Comparison of ENCODE assay signal across 8 cellular contexts in the genomic region with DNA sequence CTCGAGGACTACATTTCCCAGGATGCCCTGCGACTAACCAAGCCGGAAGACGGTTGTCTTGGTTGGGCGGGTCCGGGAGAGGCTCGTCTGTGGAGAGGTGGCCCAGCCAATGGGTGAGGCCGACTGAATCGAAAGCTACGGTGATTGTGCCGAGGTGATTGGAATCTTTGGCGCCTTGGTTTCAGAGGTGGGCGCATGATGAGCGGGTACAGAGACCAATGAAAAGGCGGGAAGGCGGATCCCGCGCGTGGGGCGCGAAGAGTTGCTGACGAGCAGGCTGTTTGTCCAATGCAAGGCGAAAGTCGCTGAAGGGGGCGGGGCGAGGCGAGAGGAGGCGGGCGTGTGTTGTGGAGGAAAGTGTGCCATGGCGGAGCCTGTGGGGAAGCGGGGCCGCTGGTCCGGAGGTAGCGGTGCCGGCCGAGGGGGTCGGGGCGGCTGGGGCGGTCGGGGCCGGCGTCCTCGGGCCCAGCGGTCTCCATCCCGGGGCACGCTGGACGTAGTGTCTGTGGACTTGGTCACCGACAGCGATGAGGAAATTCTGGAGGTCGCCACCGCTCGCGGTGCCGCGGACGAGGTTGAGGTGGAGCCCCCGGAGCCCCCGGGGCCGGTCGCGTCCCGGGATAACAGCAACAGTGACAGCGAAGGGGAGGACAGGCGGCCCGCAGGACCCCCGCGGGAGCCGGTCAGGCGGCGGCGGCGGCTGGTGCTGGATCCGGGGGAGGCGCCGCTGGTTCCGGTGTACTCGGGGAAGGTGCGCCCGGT. TPM values are rescaled to one million over a fixed set of nuclear protein-coding genes. Genes with fewer than 3 reads are reported as not detected.
A peak's percentile ranks its signal among the peaks of the same experiment; 100 is the strongest.
DNase-seq lines count a peak whose midpoint lies in the region; ATAC-seq lines count a peak whose summit lies in the region.

Gene NFATC2IP, plus strand, starts transcription at position 290 of the 762 bp plus-strand sequence. Its CDS starts 75 bp downstream, at position 365.

- peak within 1 kb of the TSS; percentile 86 for H3K27ac Mint-ChIP-seq in dendritic cell treated with granulocyte-macrophage colony-stimulating factor and Interleukin-4, amounts not matched to agents 40 ng/mL and 50 ng/mL, for 4 days

- peak within 1 kb of the TSS; percentile 89 for H3K4me3 Mint-ChIP-seq in dendritic cell treated with granulocyte-macrophage colony-stimulating factor and Interleukin-4, amounts not matched to agents 40 ng/mL and 50 ng/mL, for 4 days

- peaks cover 6% of the 10 kb centered on the region for H3K27me3 Mint-ChIP-seq in dendritic cell treated with granulocyte-macrophage colony-stimulating factor and Interleukin-4, amounts not matched to agents 40 ng/mL and 50 ng/mL, for 4 days

- H3K36me3 Mint-ChIP-seq in dendritic cell treated with granulocyte-macrophage colony-stimulating factor and Interleukin-4, amounts not matched to agents 40 ng/mL and 50 ng/mL, for 4 days (ENCODE audit: low read depth) = peaks cover 50% of the 10 kb centered on the region

- intact Hi-C loops in dendritic cell treated with granulocyte-macrophage colony-stimulating factor and Interleukin-4, amounts not matched to agents 40 ng/mL and 50 ng/mL, for 4 days (cut with micrococcal nuclease) = loop anchor here (1.0 to 2.0 kb wide), 4 partner anchors 23 to 128 kb away; partner anchors contain the start of genes ATXN2L, SPNS1 and TUFM

- DNase-seq in C1 segment of cervical spinal cord (lab: John Stamatoyannopoulos, UW) (peak; percentile 95 to 100 (median 99)), NCI-H748 treated with DMSO at 0.1 percent for 48 hours (lab: John Stamatoyannopoulos, UW) (peak; percentile 95), left lobe of liver (ENCODE audit: low spot score) (peak; percentile 100)
- peak; percentile 98 to 100 for DNase-seq in activated CD4-positive, alpha-beta T cell treated with anti-CD3 and anti-CD28 coated beads, Interleukin-2, amount 50 U/mL, for 24 hours (ENCODE audit: low read depth in 1 of 2, low spot score in 1 of 2)
- DNase-seq in stimulated activated CD4-positive, alpha-beta T cell treated with anti-CD3 and anti-CD28 coated beads, Interleukin-2, amount 100 ng/mL, for 4 hours (ENCODE audit: low read depth) = peak; percentile 99

- ATAC-seq in GM19372 (IDR thresholded peaks at IDR 0.05; ENCODE audit: low read depth, unreplicated experiment) = peak; percentile 97
- peak; percentile 91 for ATAC-seq in HG03558 (IDR thresholded peaks at IDR 0.05; ENCODE audit: extremely low read depth, unreplicated experiment)
- peak; percentile 95 for ATAC-seq in left lobe of liver

- H3K9me3 Mint-ChIP-seq in dendritic cell treated with granulocyte-macrophage colony-stimulating factor and Interleukin-4, amounts not matched to agents 40 ng/mL and 50 ng/mL, for 4 days = no peaks in the 10 kb centered on the region

- H3K4me1 Mint-ChIP-seq in dendritic cell treated with granulocyte-macrophage colony-stimulating factor and Interleukin-4, amounts not matched to agents 40 ng/mL and 50 ng/mL, for 4 days (ENCODE audit: low read depth) = peaks cover 36% of the 10 kb centered on the region

RNA-seq across cellular contexts. Expression of gene NFATC2IP, which starts in this region (rescaled TPM):
- 15.2 TPM for total RNA-seq in left lobe of liver

Comparison
In these comparisons a context has a peak if more than half of its experiments do, and no peak if none do; other contexts are left out.
1. Peak in every context shown above with its lines: DNase-seq and ATAC-seq.